Comparison of ENCODE assay signal across 1 cellular context in genomic region chr11:125772834-125773505, GRCh38.
TF ChIP-seq lines count a peak whose summit lies in the region.

No MANE protein-coding gene starts in this region.

TF ChIP-seq in IMR-90, 13 proteins besides CTCF, POLR2A, EP300 and RAD21:
- TF ChIP-seq, protein P1, sequence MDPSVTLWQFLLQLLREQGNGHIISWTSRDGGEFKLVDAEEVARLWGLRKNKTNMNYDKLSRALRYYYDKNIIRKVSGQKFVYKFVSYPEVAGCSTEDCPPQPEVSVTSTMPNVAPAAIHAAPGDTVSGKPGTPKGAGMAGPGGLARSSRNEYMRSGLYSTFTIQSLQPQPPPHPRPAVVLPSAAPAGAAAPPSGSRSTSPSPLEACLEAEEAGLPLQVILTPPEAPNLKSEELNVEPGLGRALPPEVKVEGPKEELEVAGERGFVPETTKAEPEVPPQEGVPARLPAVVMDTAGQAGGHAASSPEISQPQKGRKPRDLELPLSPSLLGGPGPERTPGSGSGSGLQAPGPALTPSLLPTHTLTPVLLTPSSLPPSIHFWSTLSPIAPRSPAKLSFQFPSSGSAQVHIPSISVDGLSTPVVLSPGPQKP (IDR thresholded peaks at IDR 0.05; ENCODE audit: borderline replicate concordance, low read depth, low read length) = no peak
- TF ChIP-seq CHD1 (IDR thresholded peaks at IDR 0.05; ENCODE audit: low read depth, low read length) = no peak
- TF ChIP-seq MXI1 (IDR thresholded peaks at IDR 0.05; ENCODE audit: borderline replicate concordance, low read depth, low read length) = no peak
- TF ChIP-seq USF2 (IDR thresholded peaks at IDR 0.05; ENCODE audit: low read depth, low read length) = no peak
- no peak for TF ChIP-seq CEBPB (IDR thresholded peaks at IDR 0.05; ENCODE audit: low read depth, low read length)
- no peak for TF ChIP-seq SMC3 (IDR thresholded peaks at IDR 0.05; ENCODE audit: low read depth, low read length)
- no peak for TF ChIP-seq MAZ (IDR thresholded peaks at IDR 0.05; ENCODE audit: borderline replicate concordance, low read depth, low read length)
- TF ChIP-seq RFX5 (IDR thresholded peaks at IDR 0.05; ENCODE audit: low read depth, low read length) = no peak
- no peak for TF ChIP-seq NFE2L2 (IDR thresholded peaks at IDR 0.05; ENCODE audit: low read depth, low read length)
- TF ChIP-seq BHLHE40 (IDR thresholded peaks at IDR 0.05; ENCODE audit: low read depth, low read length) = no peak
- no peak for TF ChIP-seq MAFK (IDR thresholded peaks at IDR 0.05; ENCODE audit: low read depth, low read length)
- TF ChIP-seq RCOR1 (IDR thresholded peaks at IDR 0.05; ENCODE audit: insufficient replicate concordance, low read length) = no peak
- no peak for TF ChIP-seq FOS (IDR thresholded peaks at IDR 0.05; ENCODE audit: low read depth, low read length)
TF ChIP-seq in IMR-90: peak in this region for 0.
